Comparison of ENCODE assay signal across 8 cellular contexts in the genomic region with DNA sequence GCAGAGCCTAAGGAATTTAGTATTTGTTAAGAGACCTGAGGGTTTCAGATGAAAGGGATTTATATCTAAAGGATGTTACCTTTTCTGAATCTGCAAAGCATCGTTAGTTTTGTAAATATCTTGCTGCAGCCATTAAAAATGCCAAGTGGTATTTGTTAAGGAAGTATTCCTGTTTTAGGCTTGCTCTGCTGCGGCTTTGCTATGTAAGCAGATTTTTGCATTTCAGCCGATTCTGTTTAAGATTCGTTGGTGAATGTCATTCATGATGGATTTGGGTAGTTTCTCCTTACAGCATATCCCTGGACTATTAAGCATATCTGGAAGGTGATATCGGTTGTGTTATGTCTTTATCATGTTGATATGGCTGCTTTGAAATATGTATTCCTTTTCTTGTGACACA. TPM values are rescaled to one million over a fixed set of nuclear protein-coding genes. Genes with fewer than 3 reads are reported as not detected.
DNase-seq lines count a peak whose midpoint lies in the region; ATAC-seq and TF ChIP-seq lines count a peak whose summit lies in the region.

No MANE protein-coding gene starts in this region.

- H3K4me1 ChIP-seq in MM.1S (ENCODE audit: low read length) (no peaks in the 10 kb centered on the region), ectodermal cell (ENCODE audit: control insufficient read depth, insufficient read depth, low read length) (no peaks in the 10 kb centered on the region)

- 57 to 59% methylated on average over 5 of the region's 5 CpGs for WGBS in ectodermal cell, 2 experiments

- ATAC-seq in GM18517 (IDR thresholded peaks at IDR 0.05; ENCODE audit: unreplicated experiment): no peak

- intact Hi-C loops in CD14-positive monocyte (cut with micrococcal nuclease): no loop called here

- H4K20me1 ChIP-seq in MM.1S (ENCODE audit: insufficient read depth, low read length): no peaks in the 10 kb centered on the region; the same call in 1 of the 2 replicates

- peaks cover 5% of the 10 kb centered on the region; the same call in 1 of the 2 replicates for H3F3A ChIP-seq in MM.1S (ENCODE audit: insufficient read depth, low read length)

- peak overlapping the region in 6 of 7 donors; percentile 98 to 99 (median 99) for H3K27ac Mint-ChIP-seq in CD14-positive monocyte
- no peak overlapping the region for H3K27ac Mint-ChIP-seq in nephron progenitor cell

- H3K4me3 ChIP-seq in MM.1S (ENCODE audit: low read length) (peak overlapping the region; percentile 99), ectodermal cell (ENCODE audit: insufficient read depth, low read depth, low read length) (peak overlapping the region; percentile 98)

- H3K4me3 Mint-ChIP-seq in CD14-positive monocyte: peak overlapping the region; percentile 92 to 97
- peak overlapping the region; percentile 94 for H3K4me3 Mint-ChIP-seq in nephron progenitor cell

- H3K4me1 Mint-ChIP-seq in CD14-positive monocyte: peaks cover 34% of the 10 kb centered on the region
- H3K4me1 Mint-ChIP-seq in nephron progenitor cell: peaks cover 15% of the 10 kb centered on the region

- no peaks in the 10 kb centered on the region for H3K9me3 Mint-ChIP-seq in CD14-positive monocyte
- no peaks in the 10 kb centered on the region for H3K9me3 Mint-ChIP-seq in nephron progenitor cell

- H3K27ac ChIP-seq in MM.1S (ENCODE audit: low read length) (peak overlapping the region; percentile 80; the same call in 1 of the 2 replicates), ectodermal cell (ENCODE audit: insufficient read depth, low read depth, low read length, poor library complexity, severe bottlenecking) (no peak overlapping the region)

- H3K36me3 Mint-ChIP-seq in CD14-positive monocyte: peaks cover 11 to 14% of the 10 kb centered on the region in 2 donors
- H3K36me3 Mint-ChIP-seq in nephron progenitor cell (ENCODE audit: low read depth): peaks cover 4% of the 10 kb centered on the region

- no peaks in the 10 kb centered on the region for H3K9me3 ChIP-seq in MM.1S (replicated peaks; ENCODE audit: insufficient read depth, low read length)
- no peaks in the 10 kb centered on the region for H3K9me3 ChIP-seq in ectodermal cell (ENCODE audit: control insufficient read depth, low read length)

- peak overlapping the region; percentile 89 for H3K9ac ChIP-seq in MM.1S (ENCODE audit: low read length)

- H3K27me3 Mint-ChIP-seq in CD14-positive monocyte (ENCODE audit: low read depth in 3 of 3): peaks cover 0 to 3% (median 0%) of the 10 kb centered on the region in 3 donors
- H3K27me3 Mint-ChIP-seq in nephron progenitor cell (ENCODE audit: low read depth, poor library complexity): peaks cover 3% of the 10 kb centered on the region

- no peak overlapping the region for H2AFZ ChIP-seq in MM.1S (ENCODE audit: low read length)

- H3K36me3 ChIP-seq in MM.1S (replicated peaks; ENCODE audit: insufficient read depth, low read length) (no peaks in the 10 kb centered on the region), ectodermal cell (ENCODE audit: control insufficient read depth, insufficient read depth, low read length) (no peaks in the 10 kb centered on the region)

- H3K27me3 ChIP-seq in MM.1S (replicated peaks; ENCODE audit: insufficient read depth, low read length): no peaks in the 10 kb centered on the region
- no peaks in the 10 kb centered on the region for H3K27me3 ChIP-seq in ectodermal cell (ENCODE audit: control insufficient read depth, insufficient read depth, low read length, poor library complexity, severe bottlenecking)

- DNase-seq in CD14-positive monocyte (ENCODE audit: low spot score) (no peak), MM.1S (no peak), nephron progenitor cell (no peak), mucosa of gallbladder (ENCODE audit: low spot score) (no peak), HUDEP-2 (lab: John Stamatoyannopoulos, UW; ENCODE audit: unreplicated experiment in 76 of 76) (no peak), SHP77 treated with DMSO at 0.1 percent for 48 hours (lab: John Stamatoyannopoulos, UW) (no peak)

- peak overlapping the region; percentile 71 for H3K4me2 ChIP-seq in MM.1S (ENCODE audit: low read depth, low read length)

- TF ChIP-seq CTCF in CD14-positive monocyte (IDR thresholded peaks at IDR 0.05): no peak
- no peak for TF ChIP-seq CTCF in MM.1S (IDR thresholded peaks at IDR 0.05; ENCODE audit: low read length)
- TF ChIP-seq CTCF in nephron progenitor cell (IDR thresholded peaks at IDR 0.05): no peak

- no peaks in the 10 kb centered on the region for H3K9me2 ChIP-seq in MM.1S (replicated peaks; ENCODE audit: insufficient read depth, low read length)

- H3K79me2 ChIP-seq in MM.1S (ENCODE audit: low read length): peaks cover 60% of the 10 kb centered on the region

RNA-seq across cellular contexts. Expression of a gene that starts 1.0 kb away (rescaled TPM):
- 10 to 100 TPM; 32.1 to 62.4 TPM for polyA plus RNA-seq in CD14-positive monocyte
- 41.0 TPM for polyA plus RNA-seq in ectodermal cell (2013, experiment 1 of 4)
- 47.8 TPM for polyA plus RNA-seq in ectodermal cell (2013, experiment 2 of 4)
- polyA plus RNA-seq in ectodermal cell (2013, experiment 3 of 4): 38.8 TPM
- 39.5 TPM for polyA plus RNA-seq in ectodermal cell (2013, experiment 4 of 4)
- total RNA-seq in mucosa of gallbladder: 62.6 TPM
